Comparison of ENCODE assay signal across 10 cellular contexts in genomic region chr2:20677301-20678176, GRCh38. TPM values are rescaled to one million over a fixed set of nuclear protein-coding genes. Genes with fewer than 3 reads are reported as not detected.
A peak's percentile ranks its signal among the peaks of the same experiment; 100 is the strongest.
DNase-seq lines count a peak whose midpoint lies in the region; ATAC-seq and TF ChIP-seq lines count a peak whose summit lies in the region.
"Had no signal": no experiment of that assay in that cellular context is flagged by ENCODE, and none has a peak within 500 bp of the region (broad histone marks: within the 10 kb centered on the region; RNA-seq: fewer than 3 reads in every experiment).

No MANE protein-coding gene starts in this region.

- DNase-seq in islet precursor cell (peak; percentile 68), MG63 (no peak), NCI-H774 (lab: John Stamatoyannopoulos, UW) (no peak), GM19240 (ENCODE audit: insufficient read length, low spot score) (no peak), epidermal melanocyte (ENCODE audit: insufficient read length, low spot score) (no peak)
- DNase-seq: activated CD8-positive, alpha-beta T cell treated with anti-CD3 and anti-CD28 coated beads, Interleukin-2, amount 10 ng/mL, durations not matched to agents 7 days and 5 days; NCI-H1694 treated with DMSO at 0.1 percent for 48 hours had no signal

- peak; percentile 64; the same call in 1 of the 2 replicates for TF ChIP-seq CTCF in GM12875 (IDR thresholded peaks at IDR 0.05; ENCODE audit: borderline replicate concordance, insufficient read depth, low read depth, low read length)

- peak overlapping the region; percentile 13 for H3K4me3 ChIP-seq in GM12875 (ENCODE audit: low read depth, low read length)
- no peak overlapping the region for H3K4me3 ChIP-seq in MG63

- no peaks in the 10 kb centered on the region for H3K27me3 ChIP-seq in MG63

- peak; percentile 36 for ATAC-seq in GM21526 (IDR thresholded peaks at IDR 0.05; ENCODE audit: low FRiP score, unreplicated experiment)
- ATAC-seq in HG03460 (IDR thresholded peaks at IDR 0.05; ENCODE audit: unreplicated experiment): peak; percentile 32
- ATAC-seq: activated CD8-positive, alpha-beta T cell treated with anti-CD3 and anti-CD28 coated beads, Interleukin-2, amount 10 ng/mL, durations not matched to agents 7 days and 5 days had no signal

- no peaks in the 10 kb centered on the region for H3K9me3 ChIP-seq in MG63

- H3K36me3 ChIP-seq in MG63: no peaks in the 10 kb centered on the region

RNA-seq across cellular contexts. Expression of gene GDF7, which starts 10.6 kb away (rescaled TPM):
- not detected in 2 replicates for total RNA-seq in MG63 (2014; rRNA removed; shearing (Covaris generic); ENCODE audit: low replicate concordance)
- total RNA-seq: activated CD8-positive, alpha-beta T cell treated with anti-CD3 and anti-CD28 coated beads, Interleukin-2, amount 10 ng/mL, durations not matched to agents 7 days and 5 days had no signal

RNA-seq across cellular contexts. Expression of gene HS1BP3, which starts 26.6 kb away (rescaled TPM):
- 10.9 and 28.0 TPM in 2 replicates for total RNA-seq in MG63 (2014; rRNA removed; shearing (Covaris generic); ENCODE audit: low replicate concordance)
